ENCODE assay signal across 17 cellular contexts in the genomic region with DNA sequence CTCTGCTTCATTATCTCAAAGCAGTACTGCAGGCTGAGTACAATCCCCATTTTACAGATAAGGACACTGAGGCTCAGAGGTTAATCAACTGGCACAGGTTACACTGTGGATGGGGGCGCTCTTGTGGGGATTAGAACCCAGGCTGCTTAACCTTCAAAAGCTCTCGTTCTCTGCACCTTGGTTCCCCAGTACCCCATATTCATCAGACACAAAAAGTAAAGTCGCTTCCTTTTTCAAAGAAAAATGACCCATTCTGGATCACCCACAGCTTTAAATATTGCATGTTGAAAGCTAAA. TPM values are rescaled to one million over a fixed set of nuclear protein-coding genes. Genes with fewer than 3 reads are reported as not detected.
DNase-seq lines count a peak whose midpoint lies in the region; ATAC-seq, FAIRE-seq and TF ChIP-seq lines count a peak whose summit lies in the region.
"Had no signal": no experiment of that assay in that cellular context is flagged by ENCODE, and none has a peak within 500 bp of the region (broad histone marks: within the 10 kb centered on the region; RNA-seq: fewer than 3 reads in every experiment).

No MANE protein-coding gene starts in this region.

- TF ChIP-seq CTCF in Caco-2 (IDR thresholded peaks at IDR 0.05; ENCODE audit: insufficient read depth in 1 of 2, low read depth in 1 of 2, low read length in 1 of 2, severe bottlenecking in 1 of 2, unreplicated experiment in 1 of 2), result no peak
- no peak for TF ChIP-seq CTCF in VCaP (conservative IDR thresholded peaks at IDR 0.05)
- TF ChIP-seq CTCF in glutamatergic neuron (IDR thresholded peaks at IDR 0.05; ENCODE audit: partially characterized antibody, unreplicated experiment), result no peak
- no peak for TF ChIP-seq CTCF in spleen (IDR thresholded peaks at IDR 0.05 in 8 of 11, conservative IDR thresholded peaks at IDR 0.05 in 3 of 11)

- H3K36me3 ChIP-seq in Caco-2 (ENCODE audit: control insufficient read depth, insufficient read depth, low read length) (no peaks in the 10 kb centered on the region; the same call in 1 of the 2 replicates), spleen (peaks cover 0 to 26% (median 2%) of the 10 kb centered on the region in 6 donors)

- H3K27me3 Mint-ChIP-seq in Caco-2 (ENCODE audit: insufficient read depth, unreplicated experiment) (no peaks in the 10 kb centered on the region), glutamatergic neuron (ENCODE audit: unreplicated experiment) (peaks cover 12% of the 10 kb centered on the region)

- no peak for ATAC-seq in HG03571 (IDR thresholded peaks at IDR 0.05; ENCODE audit: unreplicated experiment)
- ATAC-seq: activated naive CD4-positive, alpha-beta T cell treated with anti-CD3 and anti-CD28 coated beads, Interleukin-2, amount 50 U/mL, for 72 hours; HCT116 had no signal

- H3K9me3 ChIP-seq in Caco-2, result no peaks in the 10 kb centered on the region
- H3K9me3 ChIP-seq in spleen, result no peaks in the 10 kb centered on the region

- H3K4me3 ChIP-seq in Caco-2 (ENCODE audit: low read depth, low read length), result no peak overlapping the region
- H3K4me3 ChIP-seq in spleen, result no peak overlapping the region

- H3K27ac Mint-ChIP-seq in Caco-2 (ENCODE audit: unreplicated experiment), result peak overlapping the region; percentile 74
- H3K27ac Mint-ChIP-seq in glutamatergic neuron (ENCODE audit: unreplicated experiment), result peak overlapping the region; percentile 59
- H3K27ac Mint-ChIP-seq: activated naive CD4-positive, alpha-beta T cell treated with anti-CD3 and anti-CD28 coated beads, Interleukin-2, amount 50 U/mL, for 72 hours had no signal

- H3K36me3 Mint-ChIP-seq in Caco-2 (ENCODE audit: insufficient read depth, unreplicated experiment), result peaks cover 6% of the 10 kb centered on the region
- no peaks in the 10 kb centered on the region for H3K36me3 Mint-ChIP-seq in glutamatergic neuron (ENCODE audit: unreplicated experiment)

- POLR2A ChIA-PET in Caco-2 (lab: Charles Lee), result interaction anchor here (0.5 kb wide), 1 partner anchor 103 kb away, joined by 5 read pairs; no protein-coding TSS in a partner anchor

- CTCF ChIA-PET in Caco-2 (lab: Charles Lee), result interaction anchor here (0.6 kb wide), 1 partner anchor 267 kb away, joined by 4 read pairs; no protein-coding TSS in a partner anchor

- no peak for DNase-seq in Caco-2
- DNase-seq in glutamatergic neuron, result no peak
- no peak for DNase-seq in spleen
- DNase-seq in stimulated activated CD4-positive, alpha-beta T cell treated with anti-CD3 and anti-CD28 coated beads, Interleukin-2, amount 100 ng/mL, for 48 hours, result no peak
- DNase-seq in GM19239 (ENCODE audit: insufficient read length, low spot score), result no peak
- no peak for DNase-seq in NCI-H446 (lab: John Stamatoyannopoulos, UW)
- DNase-seq: activated CD4-positive, alpha-beta T cell treated with anti-CD3 and anti-CD28 coated beads for 48 hours; AML-193; DMS53; NCI-H187 treated with DMSO at 0.1 percent for 48 hours; SIG-M5; T-helper 9 cell had no signal

- intact Hi-C loops in Caco-2 (cut with micrococcal nuclease; ENCODE audit: unreplicated experiment) (no loop called here), spleen (cut with DNase I; ENCODE audit: low total_unique reads) (no loop called here)

- H3K27ac ChIP-seq in VCaP (peak overlapping the region; percentile 87), spleen (peak overlapping the region in 5 of 8 donors; percentile 51 to 70 (median 64))

- WGBS in spleen, 5 donors, result 81 to 96% (median 90%) methylated on average over 3 of the region's 3 CpGs

- H3K27me3 ChIP-seq in Caco-2 (replicated peaks; ENCODE audit: control insufficient read depth, insufficient read depth, low read length) (no peaks in the 10 kb centered on the region), spleen (replicated peaks in 1 of 7) (no peaks in the 10 kb centered on the region)

- peaks cover 21% of the 10 kb centered on the region for H3K4me1 Mint-ChIP-seq in Caco-2 (ENCODE audit: low read depth, unreplicated experiment)
- peaks cover 59% of the 10 kb centered on the region for H3K4me1 Mint-ChIP-seq in glutamatergic neuron (ENCODE audit: low read depth, unreplicated experiment)

- no TSS peak for BruUV-seq in Caco-2 (replicated peaks; lab: Mats Ljungman, UMichigan)

- H3K4me3 Mint-ChIP-seq in Caco-2 (ENCODE audit: unreplicated experiment) (peak overlapping the region; percentile 7), glutamatergic neuron (ENCODE audit: unreplicated experiment) (peak overlapping the region; percentile 73)

- TF ChIP-seq POLR2A in spleen (IDR thresholded peaks at IDR 0.05), result no peak

- no peak for FAIRE-seq in GM19239 (lab: Jason Lieb, UNC)
- FAIRE-seq: HTR-8/SVneo had no signal

- H3K4me1 ChIP-seq in Caco-2 (peaks cover 29% of the 10 kb centered on the region), spleen (peaks cover 0 to 87% (median 39%) of the 10 kb centered on the region in 6 donors)

- H3K9me3 Mint-ChIP-seq in Caco-2 (ENCODE audit: unreplicated experiment) (no peaks in the 10 kb centered on the region), glutamatergic neuron (ENCODE audit: unreplicated experiment) (peaks cover 14% of the 10 kb centered on the region)
- H3K9me3 Mint-ChIP-seq: activated naive CD4-positive, alpha-beta T cell treated with anti-CD3 and anti-CD28 coated beads, Interleukin-2, amount 50 U/mL, for 72 hours had no signal

RNA-seq across cellular contexts. Expression of a gene that starts 20.5 kb away (rescaled TPM):
- total RNA-seq in Caco-2 (2022) (40.6 and 42.1 TPM in 2 replicates), glutamatergic neuron (ENCODE audit: unreplicated experiment) (608 TPM), spleen (10 to 100 TPM; 24.4 to 73.5 (median 55.4) TPM)
- polyA plus RNA-seq in spleen, result 10 to 100 TPM; 14.4 to 22.1 (median 14.9) TPM
